In the genomic region with DNA sequence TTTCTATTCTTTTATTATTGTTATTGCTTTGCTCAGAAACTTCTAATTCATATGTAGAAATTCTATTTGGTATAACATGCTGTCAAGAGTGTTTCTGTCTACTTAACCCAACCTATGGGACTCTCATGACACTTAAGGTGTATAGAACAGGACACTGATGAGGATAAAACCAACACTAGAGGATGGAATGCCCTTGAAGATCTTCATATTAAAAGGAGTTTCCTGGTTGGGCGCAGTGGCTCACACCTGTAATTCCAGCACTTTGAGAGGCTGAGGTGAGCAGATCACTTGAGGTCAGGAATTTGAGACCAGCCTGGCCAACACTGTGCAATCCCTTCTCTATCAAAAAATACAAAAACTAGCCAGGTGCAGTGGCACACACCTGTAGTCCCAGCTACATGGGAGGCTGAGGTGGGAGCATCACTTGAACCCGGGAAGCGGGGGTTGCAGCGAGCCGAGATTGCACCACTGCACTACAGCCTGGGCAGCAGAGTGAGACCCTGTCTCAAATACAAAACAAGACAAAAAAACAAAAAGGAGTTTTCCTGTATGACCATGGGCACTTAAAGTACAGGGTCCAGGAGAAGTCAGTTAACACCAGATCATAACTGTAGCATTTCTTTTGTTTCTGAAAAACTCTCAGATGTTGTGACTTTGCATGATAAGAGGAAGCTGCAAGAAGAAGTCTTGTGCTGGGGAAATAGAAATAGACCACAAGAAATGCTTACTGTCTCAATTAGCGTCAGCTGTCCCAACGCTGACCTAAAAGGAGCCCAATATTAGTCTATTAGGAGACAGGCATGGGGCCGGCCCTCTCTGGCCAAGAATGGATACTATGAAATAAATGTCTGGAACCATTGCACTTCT, we compare ENCODE assay signal across 11 cellular contexts. TPM values are rescaled to one million over a fixed set of nuclear protein-coding genes. Genes with fewer than 3 reads are reported as not detected.
DNase-seq lines count a peak whose midpoint lies in the region; ATAC-seq and TF ChIP-seq lines count a peak whose summit lies in the region.
"Had no signal": no experiment of that assay in that cellular context is flagged by ENCODE, and none has a peak within 500 bp of the region (broad histone marks: within the 10 kb centered on the region; RNA-seq: fewer than 3 reads in every experiment).

No MANE protein-coding gene starts in this region.

- H2BK120ac ChIP-seq in neuronal stem cell (ENCODE audit: low read depth, low read length): no peak overlapping the region

- H3K4me1 ChIP-seq in left lung (peaks cover 0 to 7% of the 10 kb centered on the region in 2 donors), neuronal stem cell (ENCODE audit: control insufficient read depth in 2 of 2, insufficient read depth in 1 of 2, low read depth in 1 of 2, low read length in 2 of 2) (no peaks in the 10 kb centered on the region)

- H2BK12ac ChIP-seq in neuronal stem cell (ENCODE audit: low read length): no peak overlapping the region

- H3K9me3 ChIP-seq in left lung: no peaks in the 10 kb centered on the region
- H3K9me3 ChIP-seq in neuronal stem cell (replicated peaks in 1 of 2; ENCODE audit: control insufficient read depth in 2 of 2, insufficient read depth in 1 of 2, low read depth in 1 of 2, low read length in 2 of 2): no peaks in the 10 kb centered on the region

- no peaks in the 10 kb centered on the region for H3K36me3 ChIP-seq in left lung
- no peaks in the 10 kb centered on the region for H3K36me3 ChIP-seq in neuronal stem cell (replicated peaks in 1 of 2; ENCODE audit: control insufficient read depth in 2 of 2, insufficient read depth in 2 of 2, low read length in 2 of 2)

- no peak overlapping the region for H3K18ac ChIP-seq in neuronal stem cell (ENCODE audit: low read length)

- no peak overlapping the region for H3K4me2 ChIP-seq in neuronal stem cell (ENCODE audit: insufficient read depth, low read length, poor library complexity, severe bottlenecking)

- intact Hi-C loops in left lung (cut with DNase I): no loop called here

- no peak overlapping the region for H3K9ac ChIP-seq in neuronal stem cell (ENCODE audit: low read depth, low read length, poor library complexity)

- no peak overlapping the region for H4K91ac ChIP-seq in neuronal stem cell (ENCODE audit: low read depth, low read length, poor library complexity)

- peaks cover 2% of the 10 kb centered on the region for H3K36me3 Mint-ChIP-seq in progenitor cell of endocrine pancreas (ENCODE audit: insufficient read depth)
- H3K36me3 Mint-ChIP-seq: mesothelial cell of epicardium had no signal

- H3K27me3 ChIP-seq in left lung (no peaks in the 10 kb centered on the region), neuronal stem cell (ENCODE audit: control insufficient read depth in 3 of 3, insufficient read depth in 3 of 3, low read depth in 1 of 3, low read length in 3 of 3) (no peaks in the 10 kb centered on the region)

- H2AFZ ChIP-seq in neuronal stem cell (ENCODE audit: low read length): no peak overlapping the region

- H3K23ac ChIP-seq in neuronal stem cell (ENCODE audit: low read depth, low read length, poor library complexity): no peak overlapping the region

- no peak overlapping the region for H3K14ac ChIP-seq in neuronal stem cell (ENCODE audit: low read length)

- no peak overlapping the region for H2BK5ac ChIP-seq in neuronal stem cell (ENCODE audit: low read length)

- no peaks in the 10 kb centered on the region for H3K27me3 Mint-ChIP-seq in progenitor cell of endocrine pancreas
- H3K27me3 Mint-ChIP-seq: activated T-cell treated with anti-CD3 and anti-CD28 coated beads, Interleukin-2, amount 50 U/mL, for 24 hours had no signal

- no peak overlapping the region for H3K4me3 Mint-ChIP-seq in progenitor cell of endocrine pancreas (ENCODE audit: low read depth)
- H3K4me3 Mint-ChIP-seq: activated T-cell treated with anti-CD3 and anti-CD28 coated beads, Interleukin-2, amount 50 U/mL, for 24 hours; mesothelial cell of epicardium had no signal

- no peak overlapping the region for H3K27ac Mint-ChIP-seq in progenitor cell of endocrine pancreas
- H3K27ac Mint-ChIP-seq: activated T-cell treated with anti-CD3 and anti-CD28 coated beads, Interleukin-2, amount 50 U/mL, for 24 hours; mesothelial cell of epicardium had no signal

- peaks cover 3% of the 10 kb centered on the region for H3K9me3 Mint-ChIP-seq in progenitor cell of endocrine pancreas (ENCODE audit: low read depth)
- H3K9me3 Mint-ChIP-seq: activated T-cell treated with anti-CD3 and anti-CD28 coated beads, Interleukin-2, amount 50 U/mL, for 24 hours had no signal

- H3K4me3 ChIP-seq in left lung (no peak overlapping the region), neuronal stem cell (ENCODE audit: low read length in 2 of 2) (no peak overlapping the region)

- H3K79me1 ChIP-seq in neuronal stem cell (ENCODE audit: low read depth, low read length): no peaks in the 10 kb centered on the region

- ATAC-seq in GM18858 (IDR thresholded peaks at IDR 0.05; ENCODE audit: unreplicated experiment) (peak; percentile 66), GM21717 (IDR thresholded peaks at IDR 0.05; ENCODE audit: unreplicated experiment) (peak; percentile 68), HG03460 (IDR thresholded peaks at IDR 0.05; ENCODE audit: unreplicated experiment) (peak; percentile 76), left lung (peak; percentile 62)

- TF ChIP-seq CTCF in left lung (IDR thresholded peaks at IDR 0.05) (no peak), progenitor cell of endocrine pancreas (IDR thresholded peaks at IDR 0.05; ENCODE audit: unreplicated experiment) (no peak)

- H2BK15ac ChIP-seq in neuronal stem cell (ENCODE audit: low read length): no peak overlapping the region

- no peak overlapping the region for H3K4ac ChIP-seq in neuronal stem cell (ENCODE audit: low read length)

- no peak overlapping the region for H4K8ac ChIP-seq in neuronal stem cell (ENCODE audit: low read depth, low read length)

- no peak overlapping the region for H3K27ac ChIP-seq in left lung
- no peak overlapping the region for H3K27ac ChIP-seq in neuronal stem cell (replicated peaks; ENCODE audit: low read length)

- no peak overlapping the region for H2AK5ac ChIP-seq in neuronal stem cell (ENCODE audit: low read depth, low read length)

- WGBS in neuronal stem cell (ENCODE audit: extremely low coverage in 2 of 2, insufficient read length in 2 of 2, insufficient replicate concordance in 1 of 2), 2 donors: no CpG with 5 or more reads among the region's 8 CpGs

- peak in 1 of 2 donors; percentile 56 for DNase-seq in left lung
- DNase-seq in neuronal stem cell (ENCODE audit: low spot score): no peak
- DNase-seq in progenitor cell of endocrine pancreas (ENCODE audit: low spot score, unreplicated experiment): no peak
- no peak for DNase-seq in EL
- DNase-seq in NCI-H345 (lab: John Stamatoyannopoulos, UW): no peak
- DNase-seq: activated T-cell treated with anti-CD3 and anti-CD28 coated beads, Interleukin-2, amount 50 U/mL, for 24 hours; DND-41 had no signal

- H3K4me1 Mint-ChIP-seq in progenitor cell of endocrine pancreas (ENCODE audit: low read depth): peaks cover 9% of the 10 kb centered on the region
- H3K4me1 Mint-ChIP-seq: mesothelial cell of epicardium had no signal

RNA-seq across cellular contexts. Expression of a gene that starts 38.9 kb away (rescaled TPM):
- total RNA-seq in left lung: 10 to 100 TPM; 38.8 to 46.0 TPM
- polyA plus RNA-seq in neuronal stem cell (2013, experiment 1 of 2): 17.0 TPM
- 17.3 TPM for polyA plus RNA-seq in neuronal stem cell (2013, experiment 2 of 2)
- 47.7 and 50.6 TPM in 2 replicates for total RNA-seq in progenitor cell of endocrine pancreas
